14 cellular contexts compared by ENCODE assay signal in the genomic region with DNA sequence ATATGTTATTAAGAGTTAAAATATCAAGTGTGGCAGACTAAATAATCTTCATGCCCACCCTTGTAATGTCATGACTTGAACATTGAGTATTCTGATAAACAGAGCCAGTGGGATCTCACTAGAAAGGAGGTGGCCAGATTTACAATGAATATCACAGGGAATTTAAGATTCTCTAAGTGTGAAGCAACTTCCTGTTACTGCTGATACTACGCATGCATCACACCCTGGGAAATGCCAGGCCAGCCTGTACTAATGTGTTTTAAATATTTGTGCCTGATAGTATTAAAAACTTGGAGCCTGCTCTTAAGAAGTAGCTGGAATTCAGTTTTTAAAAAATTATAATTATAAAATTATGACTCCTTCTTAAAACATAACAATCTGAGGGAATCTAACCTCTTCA.
DNase-seq lines count a peak whose midpoint lies in the region; ATAC-seq and TF ChIP-seq lines count a peak whose summit lies in the region.
"Had no signal": no experiment of that assay in that cellular context is flagged by ENCODE, and none has a peak within 500 bp of the region (broad histone marks: within the 10 kb centered on the region; RNA-seq: fewer than 3 reads in every experiment).

No MANE protein-coding gene starts in this region.

- H3K36me3 ChIP-seq in left ventricle myocardium inferior: peaks cover 9% of the 10 kb centered on the region
- no peaks in the 10 kb centered on the region for H3K36me3 ChIP-seq in thoracic aorta
- H3K36me3 ChIP-seq in BE2C: no peaks in the 10 kb centered on the region
- H3K36me3 ChIP-seq: cardiac muscle cell, neural progenitor cell, upper lobe of left lung had no signal

- H3K27me3 ChIP-seq in left ventricle myocardium inferior (ENCODE audit: low read depth) (no peaks in the 10 kb centered on the region), thoracic aorta (replicated peaks; ENCODE audit: insufficient read depth) (no peaks in the 10 kb centered on the region), BE2C (no peaks in the 10 kb centered on the region)
- H3K27me3 ChIP-seq: cardiac muscle cell, neural progenitor cell, upper lobe of left lung had no signal

- TF ChIP-seq CTCF in left ventricle myocardium inferior (IDR thresholded peaks at IDR 0.05; ENCODE audit: borderline replicate concordance) (no peak), thoracic aorta (IDR thresholded peaks at IDR 0.05) (no peak), BE2C (IDR thresholded peaks at IDR 0.05; ENCODE audit: low read depth, low read length) (no peak)

- intact Hi-C loops in left ventricle myocardium inferior (cut with micrococcal nuclease): no loop called here

- H3K9me3 ChIP-seq in left ventricle myocardium inferior (replicated peaks) (no peaks in the 10 kb centered on the region), thoracic aorta (no peaks in the 10 kb centered on the region), BE2C (no peaks in the 10 kb centered on the region)
- H3K9me3 ChIP-seq: A549, upper lobe of left lung had no signal

- H3K27ac ChIP-seq in left ventricle myocardium inferior (replicated peaks): peak overlapping the region; percentile 65
- peak overlapping the region; percentile 45 to 67 for H3K27ac ChIP-seq in thoracic aorta
- no peak overlapping the region for H3K27ac ChIP-seq in substantia nigra (ENCODE audit: low read depth, low read length, poor library complexity, severe bottlenecking)
- H3K27ac ChIP-seq: A549, cardiac muscle cell, neural progenitor cell had no signal

- H3K4me1 ChIP-seq in left ventricle myocardium inferior: peaks cover 24% of the 10 kb centered on the region
- peaks cover 9 to 24% of the 10 kb centered on the region in 2 donors for H3K4me1 ChIP-seq in thoracic aorta (ENCODE audit: control insufficient read depth in 1 of 2, low read depth in 2 of 2)
- H3K4me1 ChIP-seq in BE2C: no peaks in the 10 kb centered on the region
- H3K4me1 ChIP-seq: A549, neural progenitor cell had no signal

- H3K4me3 ChIP-seq in left ventricle myocardium inferior: no peak overlapping the region
- no peak overlapping the region for H3K4me3 ChIP-seq in thoracic aorta
- H3K4me3 ChIP-seq in BE2C (ENCODE audit: low read depth, low read length): no peak overlapping the region
- H3K4me3 ChIP-seq: A549, cardiac muscle cell, neural progenitor cell, upper lobe of left lung had no signal

- DNase-seq in SKM-1 treated with dmso at 0.1 percent for 144 hours (lab: John Stamatoyannopoulos, UW; ENCODE audit: unreplicated experiment): peak; percentile 6
- no peak for DNase-seq in SKM-1 (lab: John Stamatoyannopoulos, UW; ENCODE audit: unreplicated experiment)
- peak; percentile 91 for DNase-seq in amniotic epithelial cell (ENCODE audit: low read depth)
- peak; percentile 31 for DNase-seq in left ventricle myocardium inferior
- DNase-seq in thoracic aorta (ENCODE audit: low spot score): no peak
- DNase-seq in BE2C: no peak
- no peak for DNase-seq in substantia nigra (lab: John Stamatoyannopoulos, UW)
- DNase-seq in NCI-H1694 (lab: John Stamatoyannopoulos, UW): no peak
- DNase-seq: activated CD8-positive, alpha-beta memory T cell treated with anti-CD3 and anti-CD28 coated beads, Interleukin-2, amount 50 U/mL, for 48 hours; NCI-H2227 treated with DMSO at 0.1 percent for 48 hours; upper lobe of left lung had no signal

- no peak for ATAC-seq in thoracic aorta (ENCODE audit: insufficient number of reproducible peaks, low FRiP score, low read depth)
- ATAC-seq: A549 had no signal

Comparison
In these comparisons a context has a peak if more than half of its experiments do, and no peak if none do; other contexts are left out.
1. DNase-seq: peak in SKM-1 treated with dmso at 0.1 percent for 144 hours (single experiment), amniotic epithelial cell (single experiment) and left ventricle myocardium inferior (single experiment); none in SKM-1 (single experiment), thoracic aorta (single experiment), BE2C (single experiment), substantia nigra (0 of 49) and NCI-H1694 (single experiment).